ENCODE assay signal across 8 cellular contexts in genomic region chr16:84700518-84701277, GRCh38. TPM values are rescaled to one million over a fixed set of nuclear protein-coding genes. Genes with fewer than 3 reads are reported as not detected.
A peak's percentile ranks its signal among the peaks of the same experiment; 100 is the strongest.
DNase-seq lines count a peak whose midpoint lies in the region; ATAC-seq, FAIRE-seq and TF ChIP-seq lines count a peak whose summit lies in the region.

No MANE protein-coding gene starts in this region.

- TSS peak; percentile 51 for BruUV-seq in A673 (replicated peaks; lab: Mats Ljungman, UMichigan)
- BruUV-seq in GM12878 (replicated peaks; lab: Mats Ljungman, UMichigan), result TSS peak; percentile 58

- DNase-seq in A673 (ENCODE audit: low spot score), result peak; percentile 45
- peak; percentile 30 for DNase-seq in SK-MEL-5 (ENCODE audit: low read depth, low spot score)
- DNase-seq in GM12878 (ENCODE audit: low read depth, low spot score), result no peak
- no peak for DNase-seq in keratinocyte (ENCODE audit: low read depth, low spot score)
- DNase-seq in stimulated activated CD4-positive, alpha-beta T cell treated with anti-CD3 and anti-CD28 coated beads, Interleukin-15, amount 100 ng/mL, for 24 hours, result peak; percentile 48
- DNase-seq in mucosa of gallbladder (ENCODE audit: low spot score), result no peak

- no peak for TF ChIP-seq EP300 in GM12878 (IDR thresholded peaks at IDR 0.05; ENCODE audit: borderline replicate concordance in 1 of 2, control insufficient read depth in 1 of 2, low read depth in 2 of 2, low read length in 2 of 2)

- H3K9ac ChIP-seq in GM12878 (ENCODE audit: control insufficient read depth, insufficient read depth, low read length), result peak overlapping the region; percentile 90
- peak overlapping the region; percentile 85 for H3K9ac ChIP-seq in keratinocyte (ENCODE audit: control insufficient read depth, extremely low read depth, insufficient read depth, low read length)

- CTCF ChIA-PET in A673 (lab: Charles Lee) (interaction anchor here (0.9 to 1.2 kb wide), 2 partner anchors 26 to 38 kb away, joined by 3 read pairs; no protein-coding TSS in a partner anchor), GM12878 (lab: Yijun Ruan, JAX) (interaction anchor here (0.6 to 5.0 kb wide), 19 partner anchors 9 to 251 kb away, joined by 3 to 61 read pairs (median 3); no protein-coding TSS in a partner anchor)

- RAD21 ChIA-PET in GM12878 (lab: Charles Lee; ENCODE audit: unreplicated experiment), result interaction anchor here (0.9 to 2.0 kb wide), 11 partner anchors 9 to 103 kb away, joined by 3 to 27 read pairs (median 5); no protein-coding TSS in a partner anchor

- peak; percentile 76 for FAIRE-seq in GM12878 (lab: Jason Lieb, UNC)
- no peak for FAIRE-seq in keratinocyte (lab: Jason Lieb, UNC)

- H3K36me3 ChIP-seq in A673 (ENCODE audit: insufficient read depth, low read length, poor library complexity, severe bottlenecking), result no peaks in the 10 kb centered on the region
- 0 out of 4 replicates have a peak, but pooled peaks cover 0 to 3% of the 10 kb centered on the region in 2 experiments for H3K36me3 ChIP-seq in GM12878 (ENCODE audit: control insufficient read depth in 2 of 2, insufficient read depth in 2 of 2, low read length in 1 of 2)
- H3K36me3 ChIP-seq in keratinocyte (ENCODE audit: control insufficient read depth in 2 of 2, extremely low read depth in 1 of 2, insufficient read depth in 2 of 2, low read length in 2 of 2), result peaks cover 0 to 1% of the 10 kb centered on the region in 2 experiments

- WGBS in GM12878 (ENCODE audit: insufficient coverage, insufficient replicate concordance, low lambda C conversion rate, missing lambda C conversion rate), result 2% methylated on average over 19 of the region's 20 CpGs

- peak overlapping the region; percentile 96 for H3K4me3 ChIP-seq in A673 (ENCODE audit: low read depth, low read length, poor library complexity, severe bottlenecking)
- peak overlapping the region; percentile 91 for H3K4me3 ChIP-seq in GM12878
- H3K4me3 ChIP-seq in keratinocyte (ENCODE audit: control insufficient read depth in 2 of 3, extremely low read depth in 1 of 3, insufficient read depth in 2 of 3, low read depth in 1 of 3, low read length in 3 of 3), result peak overlapping the region; percentile 83 to 99 (median 86)

- H3K4me2 ChIP-seq in GM12878 (ENCODE audit: control insufficient read depth, insufficient read depth), result peak overlapping the region; percentile 17
- peak overlapping the region; percentile 90 for H3K4me2 ChIP-seq in keratinocyte (ENCODE audit: control insufficient read depth, extremely low read depth, insufficient read depth, low read depth, low read length)

- peak overlapping the region; percentile 85 for H3K27ac ChIP-seq in A673 (ENCODE audit: low read depth, low read length, poor library complexity, severe bottlenecking)
- H3K27ac ChIP-seq in GM12878 (ENCODE audit: control insufficient read depth, insufficient read depth), result peak overlapping the region; percentile 86
- peak overlapping the region; percentile 73 for H3K27ac ChIP-seq in keratinocyte (ENCODE audit: control insufficient read depth, insufficient read depth, low read length)

- no peaks in the 10 kb centered on the region for H3K9me3 ChIP-seq in A673 (ENCODE audit: low read depth, low read length, poor library complexity, severe bottlenecking)
- H3K9me3 ChIP-seq in GM12878 (replicated peaks; ENCODE audit: control insufficient read depth, insufficient read depth, low read length), result no peaks in the 10 kb centered on the region; the same call in 2 of the 3 replicates
- no peaks in the 10 kb centered on the region for H3K9me3 ChIP-seq in keratinocyte (ENCODE audit: control insufficient read depth, low read depth, low read length)

- in situ Hi-C loops in SK-MEL-5 (cut with HindIII; ENCODE audit: low pct_unique_long_range_greater_than_20kb, low sequenced_read_pairs), result no loop called here
- in situ Hi-C loops in GM12878 (cut with MboI), result no loop called here

- TF ChIP-seq POLR2A in GM12878 (IDR thresholded peaks at IDR 0.05; ENCODE audit: low read depth, low read length), result no peak

- peak; percentile 6 for ATAC-seq in GM18520 (IDR thresholded peaks at IDR 0.05; ENCODE audit: unreplicated experiment)
- peak; percentile 20 for ATAC-seq in HG03045 (IDR thresholded peaks at IDR 0.05; ENCODE audit: unreplicated experiment)
- ATAC-seq in GM12878, result peak; percentile 56

- TF ChIP-seq CTCF in A673 (conservative IDR thresholded peaks at IDR 0.05; ENCODE audit: low read depth, low read length) (no peak), GM12878 (IDR thresholded peaks at IDR 0.05 in 2 of 3, conservative IDR thresholded peaks at IDR 0.05 in 1 of 3; ENCODE audit: control insufficient read depth in 2 of 3, extremely low read depth in 1 of 3, insufficient read depth in 1 of 3, low read depth in 3 of 3, low read length in 3 of 3) (no peak), keratinocyte (optimal IDR thresholded peaks at IDR 0.05 in 1 of 3, IDR thresholded peaks at IDR 0.05 in 1 of 3, conservative IDR thresholded peaks at IDR 0.05 in 1 of 3; ENCODE audit: extremely low read depth in 1 of 3, insufficient read depth in 2 of 3, low read length in 3 of 3) (no peak)

- intact Hi-C loops in A673 (cut with micrococcal nuclease; ENCODE audit: unreplicated experiment), result no loop called here
- intact Hi-C loops in GM12878 (cut with micrococcal nuclease; ENCODE audit: unreplicated experiment), result loop anchor here (2.0 kb wide), 1 partner anchor 26 kb away; no protein-coding TSS in a partner anchor

- peaks cover 31% of the 10 kb centered on the region for H3K4me1 ChIP-seq in A673 (ENCODE audit: insufficient read depth, low read length, poor library complexity, severe bottlenecking)
- H3K4me1 ChIP-seq in GM12878 (ENCODE audit: control insufficient read depth, insufficient read depth, low read length), result peaks cover 3% of the 10 kb centered on the region; the same call in 1 of the 2 replicates
- H3K4me1 ChIP-seq in keratinocyte (ENCODE audit: control insufficient read depth, extremely low read depth, insufficient read depth, low read length), result peaks cover 18% of the 10 kb centered on the region

- H3K79me2 ChIP-seq in GM12878 (ENCODE audit: control insufficient read depth, insufficient read depth, low read length) (peaks cover 58% of the 10 kb centered on the region), keratinocyte (ENCODE audit: control insufficient read depth, insufficient read depth, low read length) (peaks cover 57% of the 10 kb centered on the region)

- no peaks in the 10 kb centered on the region for H3K9me1 ChIP-seq in keratinocyte (ENCODE audit: control insufficient read depth, extremely low read depth, insufficient read depth, low read length)

- no peak for TF ChIP-seq RAD21 in GM12878 (IDR thresholded peaks at IDR 0.05; ENCODE audit: insufficient read depth, low read depth, low read length)

- SMC1A ChIA-PET in GM12878 (lab: Charles Lee; ENCODE audit: uncharacterized antibody, unreplicated experiment), result interaction anchor here (0.5 to 2.3 kb wide), 19 partner anchors 11 to 192 kb away, joined by 3 to 21 read pairs (median 4); partner anchors contain the start of gene KLHL36

- H4K20me1 ChIP-seq in GM12878 (ENCODE audit: control insufficient read depth, insufficient read depth) (peaks cover 6% of the 10 kb centered on the region), keratinocyte (ENCODE audit: control insufficient read depth, extremely low read depth, insufficient read depth, low read length) (peaks cover 32% of the 10 kb centered on the region)

- dilution Hi-C loops in keratinocyte (cut with MboI; ENCODE audit: extremely low pct_ligation_motif_present, low sequenced_read_pairs), result no loop called here

- POLR2A ChIA-PET in A673 (lab: Charles Lee; ENCODE audit: low non-redundant PET) (no interaction called here), GM12878 (lab: Charles Lee) (interaction anchor here (0.6 to 1.8 kb wide), 14 partner anchors 9 to 190 kb away, joined by 3 to 9 read pairs (median 4); no protein-coding TSS in a partner anchor)

- H3K27me3 ChIP-seq in A673 (replicated peaks; ENCODE audit: insufficient read depth, low read depth, low read length, poor library complexity), result no peaks in the 10 kb centered on the region
- H3K27me3 ChIP-seq in GM12878 (replicated peaks in 1 of 2; ENCODE audit: control insufficient read depth in 2 of 2, insufficient read depth in 2 of 2, low read length in 1 of 2), result no peaks in the 10 kb centered on the region
- H3K27me3 ChIP-seq in keratinocyte (ENCODE audit: control insufficient read depth, extremely low read depth, insufficient read depth, low read length), result no peaks in the 10 kb centered on the region

- H2AFZ ChIP-seq in GM12878 (ENCODE audit: control insufficient read depth, low read depth, low read length), result no peak overlapping the region
- no peak overlapping the region for H2AFZ ChIP-seq in keratinocyte (ENCODE audit: control insufficient read depth, low read length)

RNA-seq across cellular contexts. Expression of gene USP10, which starts 0.9 kb away (rescaled TPM):
- 165 and 171 TPM in 2 replicates for total RNA-seq in A673 (2021)
- 41.1 and 46.8 TPM in 2 replicates for total RNA-seq in SK-MEL-5 (2014; rRNA removed; shearing (Covaris generic))
- polyA plus RNA-seq in SK-MEL-5 (2015; cell fraction: cytosol; rRNA removed), result 69.0 and 76.8 TPM in 2 replicates
- polyA plus RNA-seq in SK-MEL-5 (2015; cell fraction: nucleus; rRNA removed), result 73.2 and 74.1 TPM in 2 replicates
- total RNA-seq in GM12878 (2013; cell fraction: nucleolus; rRNA removed), result 199 and 215 TPM in 2 replicates
- 70.7 and 77.3 TPM in 2 replicates for total RNA-seq in GM12878 (2014; rRNA removed)
- total RNA-seq in GM12878 (2014; rRNA removed; fragmentation: Illumina TruSeq; extraction: Trizol), result 80.8 and 85.2 TPM in 2 replicates
- total RNA-seq in GM12878 (2021), result 119 and 122 TPM in 2 replicates
- 47.5 TPM for polyA plus RNA-seq in GM12878 (2011; ENCODE audit: low read depth)
- 74.7 and 125 TPM in 2 replicates for polyA plus RNA-seq in GM12878 (2011; rRNA removed)
- polyA plus RNA-seq in GM12878 (2011; cell fraction: cytosol; rRNA removed), result 121 and 122 TPM in 2 replicates
- 109 and 126 TPM in 2 replicates for polyA plus RNA-seq in GM12878 (2011; cell fraction: nucleus; rRNA removed)
- polyA plus RNA-seq in GM12878 (2012), result 67.1 and 71.5 TPM in 2 replicates
- 133 and 198 TPM in 2 replicates for polyA plus RNA-seq in GM12878 (2014; fragmentation: Illumina TruSeq; extraction: Trizol)
- polyA plus RNA-seq in GM12878 (2014; fragmentation: Nextera tagmentation; extraction: Ambion mirVana), result 10 to 100 TPM; 46.1 to 47.7 TPM
- 87.5 and 87.9 TPM in 2 replicates for polyA plus RNA-seq in GM12878 (2014; rRNA removed)
- 100 to 1,000 TPM; 143 to 160 TPM for polyA plus RNA-seq in GM12878 (2016; fragmentation: Nextera tagmentation; extraction: Ambion mirVana)
- polyA minus RNA-seq in GM12878 (2011; rRNA and poly(A)+ RNA removed), result 227 and 233 TPM in 2 replicates
- polyA minus RNA-seq in GM12878 (2011; cell fraction: cytosol; rRNA and poly(A)+ RNA removed), result 47.4 and 71.6 TPM in 2 replicates
- polyA minus RNA-seq in GM12878 (2011; cell fraction: nucleus; rRNA and poly(A)+ RNA removed), result 39.7 and 77.1 TPM in 2 replicates
- polyA plus RNA-seq in keratinocyte, result 75.4 to 92.0 TPM (median 79.3 TPM) in 3 replicates
- polyA plus RNA-seq in keratinocyte (2011; ENCODE audit: low read depth), result 39.3 TPM
- polyA plus RNA-seq in keratinocyte (2011; cell fraction: cytosol; rRNA removed), result 58.0 and 63.5 TPM in 2 replicates
- 76.7 and 89.7 TPM in 2 replicates for polyA plus RNA-seq in keratinocyte (2011; cell fraction: nucleus; rRNA removed)
- polyA plus RNA-seq in keratinocyte (2012; ENCODE audit: low replicate concordance), result 47.6 and 78.5 TPM in 2 replicates
- polyA minus RNA-seq in keratinocyte, result 213 to 474 TPM (median 267 TPM) in 3 replicates
- polyA minus RNA-seq in keratinocyte (2011; cell fraction: cytosol; rRNA and poly(A)+ RNA removed), result 76.7 TPM
- 61.2 and 107 TPM in 2 replicates for polyA minus RNA-seq in keratinocyte (2011; cell fraction: nucleus; rRNA and poly(A)+ RNA removed)
- 60.8 TPM for total RNA-seq in mucosa of gallbladder

RNA-seq across cellular contexts. Expression of gene KLHL36, which starts 52.4 kb away (rescaled TPM):
- 22.0 and 27.2 TPM in 2 replicates for total RNA-seq in A673 (2021)
- total RNA-seq in SK-MEL-5 (2014; rRNA removed; shearing (Covaris generic)), result 28.9 and 35.5 TPM in 2 replicates
- polyA plus RNA-seq in SK-MEL-5 (2015; cell fraction: cytosol; rRNA removed), result 29.3 and 43.2 TPM in 2 replicates
- polyA plus RNA-seq in SK-MEL-5 (2015; cell fraction: nucleus; rRNA removed), result 88.9 and 99.5 TPM in 2 replicates
- 89.6 and 93.8 TPM in 2 replicates for total RNA-seq in GM12878 (2013; cell fraction: nucleolus; rRNA removed)
- 36.4 and 38.2 TPM in 2 replicates for total RNA-seq in GM12878 (2014; rRNA removed)
- total RNA-seq in GM12878 (2014; rRNA removed; fragmentation: Illumina TruSeq; extraction: Trizol), result 16.2 and 16.7 TPM in 2 replicates
- total RNA-seq in GM12878 (2021), result 45.3 and 45.4 TPM in 2 replicates
- polyA plus RNA-seq in GM12878 (2011; ENCODE audit: low read depth), result 12.7 TPM
- 19.6 and 26.4 TPM in 2 replicates for polyA plus RNA-seq in GM12878 (2011; rRNA removed)
- polyA plus RNA-seq in GM12878 (2011; cell fraction: cytosol; rRNA removed), result 30.1 and 37.2 TPM in 2 replicates
- 76.3 and 77.8 TPM in 2 replicates for polyA plus RNA-seq in GM12878 (2011; cell fraction: nucleus; rRNA removed)
- 28.5 and 29.3 TPM in 2 replicates for polyA plus RNA-seq in GM12878 (2012)
- polyA plus RNA-seq in GM12878 (2014; fragmentation: Illumina TruSeq; extraction: Trizol), result 14.1 and 14.3 TPM in 2 replicates
- polyA plus RNA-seq in GM12878 (2014; fragmentation: Nextera tagmentation; extraction: Ambion mirVana), result 1 to 10 TPM; 2.6 to 2.7 TPM
- 35.0 and 37.5 TPM in 2 replicates for polyA plus RNA-seq in GM12878 (2014; rRNA removed)
- 10 to 100 TPM; 12.9 to 16.8 TPM for polyA plus RNA-seq in GM12878 (2016; fragmentation: Nextera tagmentation; extraction: Ambion mirVana)
- 40.7 and 65.6 TPM in 2 replicates for polyA minus RNA-seq in GM12878 (2011; rRNA and poly(A)+ RNA removed)
- 17.5 and 25.8 TPM in 2 replicates for polyA minus RNA-seq in GM12878 (2011; cell fraction: cytosol; rRNA and poly(A)+ RNA removed)
- 26.0 and 37.4 TPM in 2 replicates for polyA minus RNA-seq in GM12878 (2011; cell fraction: nucleus; rRNA and poly(A)+ RNA removed)
- polyA plus RNA-seq in keratinocyte, result 27.5 to 36.8 TPM (median 35.6 TPM) in 3 replicates
- 16.3 TPM for polyA plus RNA-seq in keratinocyte (2011; ENCODE audit: low read depth)
- polyA plus RNA-seq in keratinocyte (2011; cell fraction: cytosol; rRNA removed), result 21.7 and 34.5 TPM in 2 replicates
- 69.7 and 73.8 TPM in 2 replicates for polyA plus RNA-seq in keratinocyte (2011; cell fraction: nucleus; rRNA removed)
- 25.8 and 35.8 TPM in 2 replicates for polyA plus RNA-seq in keratinocyte (2012; ENCODE audit: low replicate concordance)
- polyA minus RNA-seq in keratinocyte, result 43.4 to 52.8 TPM (median 49.9 TPM) in 3 replicates
- 85.8 TPM for polyA minus RNA-seq in keratinocyte (2011; cell fraction: cytosol; rRNA and poly(A)+ RNA removed)
- 72.9 and 83.9 TPM in 2 replicates for polyA minus RNA-seq in keratinocyte (2011; cell fraction: nucleus; rRNA and poly(A)+ RNA removed)
- 76.2 TPM for total RNA-seq in mucosa of gallbladder

Comparison
In these comparisons a context has a peak if more than half of its experiments do, and no peak if none do; other contexts are left out.
1. DNase-seq: peak in A673 (single experiment), SK-MEL-5 (single experiment) and stimulated activated CD4-positive, alpha-beta T cell treated with anti-CD3 and anti-CD28 coated beads, Interleukin-15, amount 100 ng/mL, for 24 hours (single experiment); none in GM12878 (single experiment), keratinocyte (single experiment) and mucosa of gallbladder (single experiment).
2. ATAC-seq: peak in every context shown above with its lines; median percentile 56 in GM12878; 20 in HG03045; 6 in GM18520.
3. Peak in every context shown above with its lines, with median percentiles within 50 percentile points of each other: H3K27ac ChIP-seq and H3K4me3 ChIP-seq.